Comparison of ENCODE assay signal across 8 cellular contexts in the genomic region with DNA sequence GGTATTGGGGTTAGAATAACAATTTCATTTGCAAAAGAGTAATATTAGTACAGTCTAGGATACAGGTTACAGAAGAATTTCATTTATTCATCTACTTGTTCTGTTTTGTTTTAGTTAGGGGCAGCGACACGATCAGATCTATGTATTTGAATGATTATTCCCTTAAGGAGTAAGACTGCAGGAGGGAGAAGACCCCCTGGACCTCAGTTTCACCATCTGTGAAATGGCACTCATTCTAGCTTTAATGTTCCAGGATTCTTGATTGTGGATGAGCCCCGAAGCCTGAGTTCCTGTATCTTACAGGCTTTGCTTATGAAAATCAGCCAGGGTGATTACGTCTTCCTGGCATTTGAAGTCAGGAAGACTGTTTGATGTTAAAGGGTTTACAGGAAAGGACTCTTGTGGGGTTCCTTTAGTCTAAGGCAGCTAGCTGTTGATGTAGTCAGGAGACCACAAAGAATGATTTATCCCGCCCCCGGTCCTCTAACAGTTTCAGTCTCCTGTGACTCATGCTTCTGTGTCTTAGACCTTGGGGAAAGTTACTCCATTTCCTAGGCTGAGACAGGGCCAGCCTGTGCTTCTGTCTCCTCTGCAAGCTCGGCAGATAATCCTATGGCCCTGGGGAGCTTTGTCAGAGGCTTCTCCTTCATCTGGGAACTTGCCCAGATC. TPM values are rescaled to one million over a fixed set of nuclear protein-coding genes. Genes with fewer than 3 reads are reported as not detected.
DNase-seq lines count a peak whose midpoint lies in the region; ATAC-seq and TF ChIP-seq lines count a peak whose summit lies in the region.

No MANE protein-coding gene starts in this region.

- ATAC-seq in GM18499 (IDR thresholded peaks at IDR 0.05; ENCODE audit: insufficient read depth, unreplicated experiment) (peak; percentile 86), HG02759 (IDR thresholded peaks at IDR 0.05; ENCODE audit: unreplicated experiment) (peak; percentile 98), gastrocnemius medialis (peak in 1 of 2 donors; percentile 51)

- peaks cover 3 to 28% of the 10 kb centered on the region in 2 donors for H3K4me1 ChIP-seq in gastrocnemius medialis

- peaks cover 5% of the 10 kb centered on the region for H3K36me3 Mint-ChIP-seq in glutamatergic neuron (ENCODE audit: unreplicated experiment)

- H3K27me3 Mint-ChIP-seq in glutamatergic neuron (ENCODE audit: unreplicated experiment): peaks cover 2% of the 10 kb centered on the region

- H3K27ac ChIP-seq in gastrocnemius medialis: peak overlapping the region; percentile 34 to 44 (median 38)

- no peaks in the 10 kb centered on the region for H3K9me3 ChIP-seq in gastrocnemius medialis

- no peak for TF ChIP-seq POLR2A in gastrocnemius medialis (IDR thresholded peaks at IDR 0.05)

- DNase-seq in NOMO-1 treated with DMSO at 0.1 percent for 48 hours (lab: John Stamatoyannopoulos, UW; ENCODE audit: unreplicated experiment) (peak; percentile 97), fibroblast of the aortic adventitia (ENCODE audit: low read depth) (peak; percentile 97), gastrocnemius medialis (no peak), NCI-H128 (lab: John Stamatoyannopoulos, UW; ENCODE audit: unreplicated experiment) (no peak), glutamatergic neuron (no peak)
- DNase-seq in activated T-cell treated with anti-CD3 and anti-CD28 coated beads, Interleukin-2, amount 50 U/mL, for 1 hour: peak; percentile 53

- intact Hi-C loops in gastrocnemius medialis (cut with DNase I; ENCODE audit: low total_unique reads): loop anchor here (10.0 kb wide), 2 partner anchors 325 to 385 kb away; no protein-coding TSS in a partner anchor

- peaks cover 2% of the 10 kb centered on the region for H3K4me1 Mint-ChIP-seq in glutamatergic neuron (ENCODE audit: low read depth, unreplicated experiment)

- no peaks in the 10 kb centered on the region for H3K9me3 Mint-ChIP-seq in glutamatergic neuron (ENCODE audit: unreplicated experiment)

- no peaks in the 10 kb centered on the region for H3K27me3 ChIP-seq in gastrocnemius medialis

- TF ChIP-seq CTCF in fibroblast of the aortic adventitia (IDR thresholded peaks at IDR 0.05; ENCODE audit: insufficient read depth, low read length): no peak
- no peak for TF ChIP-seq CTCF in gastrocnemius medialis (IDR thresholded peaks at IDR 0.05 in 4 of 5, conservative IDR thresholded peaks at IDR 0.05 in 1 of 5)
- no peak for TF ChIP-seq CTCF in glutamatergic neuron (IDR thresholded peaks at IDR 0.05; ENCODE audit: partially characterized antibody, unreplicated experiment)

- no peak overlapping the region for H3K27ac Mint-ChIP-seq in glutamatergic neuron (ENCODE audit: unreplicated experiment)

- H3K4me3 ChIP-seq in fibroblast of the aortic adventitia (ENCODE audit: low read depth, low read length): peak overlapping the region; percentile 28
- peak overlapping the region in 1 of 4 donors; percentile 2 for H3K4me3 ChIP-seq in gastrocnemius medialis

- H3K4me3 Mint-ChIP-seq in glutamatergic neuron (ENCODE audit: unreplicated experiment): no peak overlapping the region

- no peaks in the 10 kb centered on the region for H3K36me3 ChIP-seq in gastrocnemius medialis

- in situ Hi-C loops in gastrocnemius medialis (cut with MboI; ENCODE audit: low sequenced_read_pairs in 4 of 4): no loop called here

RNA-seq across cellular contexts. Expression of a gene that starts 11.5 kb away (rescaled TPM):
- 15.0 and 61.8 TPM in 2 replicates for total RNA-seq in fibroblast of the aortic adventitia (ENCODE audit: low replicate concordance)
- total RNA-seq in gastrocnemius medialis: 10 to 100 TPM; 14.2 to 17.9 (median 15.4) TPM
- 0.51 TPM for total RNA-seq in glutamatergic neuron (ENCODE audit: unreplicated experiment)

RNA-seq across cellular contexts. Expression of a gene that starts 31.3 kb away (rescaled TPM):
- 38.5 and 73.9 TPM in 2 replicates for total RNA-seq in fibroblast of the aortic adventitia (ENCODE audit: low replicate concordance)
- total RNA-seq in gastrocnemius medialis: 10 to 100 TPM; 66.6 to 92.6 (median 72.8) TPM
- total RNA-seq in glutamatergic neuron (ENCODE audit: unreplicated experiment): 92.1 TPM

RNA-seq across cellular contexts. Expression of a gene that starts 56.2 kb away (rescaled TPM):
- total RNA-seq in fibroblast of the aortic adventitia (ENCODE audit: low replicate concordance) (0.09 TPM in 1 of 2 replicates, not detected in the other), gastrocnemius medialis (not detected), glutamatergic neuron (ENCODE audit: unreplicated experiment) (not detected)

Comparison
In these comparisons a context has a peak if more than half of its experiments do, and no peak if none do; other contexts are left out.
1. DNase-seq: peak in NOMO-1 treated with DMSO at 0.1 percent for 48 hours (single experiment), activated T-cell treated with anti-CD3 and anti-CD28 coated beads, Interleukin-2, amount 50 U/mL, for 1 hour (single experiment) and fibroblast of the aortic adventitia (single experiment); none in gastrocnemius medialis (0 of 2), NCI-H128 (single experiment) and glutamatergic neuron (single experiment).
2. RNA of a gene that starts 11.5 kb away (total RNA-seq): 15.0 to 61.8 TPM in fibroblast of the aortic adventitia and 14.2 to 17.9 TPM in gastrocnemius medialis; 0.51 TPM in glutamatergic neuron (single experiment); every median in the first group is over 10 times any median in the second.